ENCODE assay signal across 24 cellular contexts in genomic region chr11:83611616-83612015, GRCh38.
DNase-seq lines count a peak whose midpoint lies in the region; ATAC-seq, FAIRE-seq and TF ChIP-seq lines count a peak whose summit lies in the region.
"Had no signal": no experiment of that assay in that cellular context is flagged by ENCODE, and none has a peak within 500 bp of the region (broad histone marks: within the 10 kb centered on the region; RNA-seq: fewer than 3 reads in every experiment).

No MANE protein-coding gene starts in this region.

- ATAC-seq in HG03039 (IDR thresholded peaks at IDR 0.05; ENCODE audit: unreplicated experiment): no peak
- no peak for ATAC-seq in activated CD4-positive, CD25-positive, alpha-beta regulatory T cell treated with anti-CD3 and anti-CD28 coated beads, Interleukin-2, amount 50 U/mL, for 24 hours
- ATAC-seq: esophagus mucosa, gastrocnemius medialis had no signal

- peak overlapping the region; percentile 25 for H3K27ac ChIP-seq in cingulate gyrus (ENCODE audit: low read depth, low read length)
- H3K27ac ChIP-seq: gastrocnemius medialis, KMS-11, transverse colon had no signal

- TF ChIP-seq CTCF in GM10266 (IDR thresholded peaks at IDR 0.05; ENCODE audit: control insufficient read depth, insufficient read depth, low read depth, missing control alignments): no peak

- no peaks in the 10 kb centered on the region for H3K4me1 Mint-ChIP-seq in T-helper 2 cell treated with Interferon-gamma antibody and Interleukin-4, amounts not matched to agents 5 μg/mL and 100 μg/mL, for 36 hours (ENCODE audit: low read depth)

- FAIRE-seq in GM12891 (lab: Jason Lieb, UNC): peak; percentile 40
- FAIRE-seq: H54, keratinocyte, RCC 7860 had no signal

- TF ChIP-seq POLR2A in GM12891 (IDR thresholded peaks at IDR 0.05; ENCODE audit: low read depth, low read length): no peak

- H3K4me3 Mint-ChIP-seq in T-helper 2 cell treated with Interferon-gamma antibody and Interleukin-4, amounts not matched to agents 5 μg/mL and 100 μg/mL, for 36 hours: no peak overlapping the region
- H3K4me3 Mint-ChIP-seq: activated naive CD4-positive, alpha-beta T cell treated with anti-CD3 and anti-CD28 coated beads for 36 hours; CD4-positive, alpha-beta T cell had no signal

- H3K27ac Mint-ChIP-seq in T-helper 2 cell treated with Interferon-gamma antibody and Interleukin-4, amounts not matched to agents 5 μg/mL and 100 μg/mL, for 36 hours: no peak overlapping the region
- H3K27ac Mint-ChIP-seq: activated naive CD4-positive, alpha-beta T cell treated with anti-CD3 and anti-CD28 coated beads for 36 hours; CD4-positive, alpha-beta T cell had no signal

- no peaks in the 10 kb centered on the region for H3K27me3 Mint-ChIP-seq in T-helper 2 cell treated with Interferon-gamma antibody and Interleukin-4, amounts not matched to agents 5 μg/mL and 100 μg/mL, for 36 hours (ENCODE audit: low read depth)

- DNase-seq in GM12891 (ENCODE audit: insufficient read length, low spot score) (no peak), NCI-H146 treated with DMSO at 0.1 percent for 48 hours (lab: John Stamatoyannopoulos, UW; ENCODE audit: unreplicated experiment) (peak; percentile 59), NCI-H526 treated with DMSO at 0.1 percent for 48 hours (lab: John Stamatoyannopoulos, UW) (peak; percentile 86), GM10266 (ENCODE audit: extremely low spot score) (no peak)
- no peak for DNase-seq in T-helper 2 cell treated with Interferon-gamma antibody and Interleukin-4, amounts not matched to agents 5 μg/mL and 100 μg/mL, for 36 hours (ENCODE audit: low spot score)
- DNase-seq: activated naive CD4-positive, alpha-beta T cell treated with anti-CD3 and anti-CD28 coated beads for 36 hours; activated T-cell treated with anti-CD3 and anti-CD28 coated beads, Interleukin-2, amount 50 U/mL, for 48 hours; aorta; CD4-positive, alpha-beta T cell; cerebellar nuclear complex; DND-41; effector memory CD4-positive, alpha-beta T cell; gastrocnemius medialis; stimulated activated CD4-positive, alpha-beta T cell treated with anti-CD3 and anti-CD28 coated beads, Interleukin-2, amount 100 ng/mL, for 24 hours; stimulated activated naive CD4-positive, alpha-beta T cell; transverse colon had no signal

- no peaks in the 10 kb centered on the region for H3K9me3 Mint-ChIP-seq in T-helper 2 cell treated with Interferon-gamma antibody and Interleukin-4, amounts not matched to agents 5 μg/mL and 100 μg/mL, for 36 hours
- H3K9me3 Mint-ChIP-seq: activated naive CD4-positive, alpha-beta T cell treated with anti-CD3 and anti-CD28 coated beads for 36 hours; CD4-positive, alpha-beta T cell had no signal

- no peaks in the 10 kb centered on the region for H3K36me3 Mint-ChIP-seq in T-helper 2 cell treated with Interferon-gamma antibody and Interleukin-4, amounts not matched to agents 5 μg/mL and 100 μg/mL, for 36 hours (ENCODE audit: low read depth)

TF ChIP-seq in GM12891, 5 proteins besides CTCF, POLR2A, EP300 and RAD21:
- TF ChIP-seq SPI1 (IDR thresholded peaks at IDR 0.05; ENCODE audit: low read depth, low read length) (no peak), POLR2AphosphoS5 (IDR thresholded peaks at IDR 0.05; ENCODE audit: low read depth, low read length) (no peak), POU2F2 (IDR thresholded peaks at IDR 0.05; ENCODE audit: low read depth, low read length) (no peak), PAX5 (IDR thresholded peaks at IDR 0.05; ENCODE audit: insufficient read depth, low read length, severe bottlenecking) (no peak), TAF1 (IDR thresholded peaks at IDR 0.05; ENCODE audit: low read depth, low read length) (no peak)

Comparison
In these comparisons a context has a peak if more than half of its experiments do, and no peak if none do; other contexts are left out.
1. DNase-seq: peak in NCI-H146 treated with DMSO at 0.1 percent for 48 hours (single experiment) and NCI-H526 treated with DMSO at 0.1 percent for 48 hours (single experiment); none in GM12891 (single experiment), T-helper 2 cell treated with Interferon-gamma antibody and Interleukin-4, amounts not matched to agents 5 μg/mL and 100 μg/mL, for 36 hours (single experiment) and GM10266 (single experiment).